In genomic region chr12:123670882-123671728, GRCh38 we compare ENCODE assay signal across 8 cellular contexts. TPM values are rescaled to one million over a fixed set of nuclear protein-coding genes. Genes with fewer than 3 reads are reported as not detected.
DNase-seq lines count a peak whose midpoint lies in the region; ATAC-seq and TF ChIP-seq lines count a peak whose summit lies in the region.

TSS of gene TCTN2 (plus strand) at chr12:123671113. CDS start at chr12:123671241, 128 bp downstream.

- DNase-seq in GM06990 (ENCODE audit: extremely low read depth, insufficient read length) (peak; percentile 90), NCI-H1092 (lab: John Stamatoyannopoulos, UW) (peak; percentile 70), SK-N-MC (ENCODE audit: low read depth, low spot score) (peak; percentile 52), glomerular visceral epithelial cell (ENCODE audit: extremely low spot score) (peak; percentile 89), omental fat pad (ENCODE audit: low spot score) (peak; percentile 92)
- peak; percentile 96 for DNase-seq in activated naive CD4-positive, alpha-beta T cell treated with anti-CD3 and anti-CD28 coated beads, Interleukin-2, amount 50 U/mL, for 16 hours

- no peak for TF ChIP-seq CTCF in GM06990 (IDR thresholded peaks at IDR 0.05; ENCODE audit: insufficient read depth, low read length, poor library complexity, severe bottlenecking)
- no peak for TF ChIP-seq CTCF in omental fat pad (IDR thresholded peaks at IDR 0.05)

- ATAC-seq in HG02610 (IDR thresholded peaks at IDR 0.05; ENCODE audit: unreplicated experiment) (peak; percentile 99), omental fat pad (ENCODE audit: low FRiP score) (peak; percentile 97)

- H3K36me3 ChIP-seq in GM06990 (ENCODE audit: control insufficient read depth, insufficient read depth, low read length) = no peaks in the 10 kb centered on the region
- H3K36me3 ChIP-seq in SK-N-MC (ENCODE audit: insufficient read depth, low read length) = no peaks in the 10 kb centered on the region

- H3K9me3 ChIP-seq in SK-N-MC (ENCODE audit: low read depth, low read length) = no peaks in the 10 kb centered on the region

- peak within 1 kb of the TSS; percentile 67 for H3K9ac ChIP-seq in SK-N-MC (ENCODE audit: insufficient read length)

- no peaks in the 10 kb centered on the region for H3K27me3 ChIP-seq in GM06990 (replicated peaks; ENCODE audit: control insufficient read depth, insufficient read depth, low read length)

- no peak within 1 kb of the TSS for H3K27ac ChIP-seq in SK-N-MC
- no peak within 1 kb of the TSS for H3K27ac ChIP-seq in temporal lobe (ENCODE audit: low read depth, low read length)

- H3K4me3 ChIP-seq in GM06990 (replicated peaks; ENCODE audit: low read depth, low read length) = peak within 1 kb of the TSS; percentile 88
- peak within 1 kb of the TSS; percentile 94 for H3K4me3 ChIP-seq in SK-N-MC

RNA-seq across cellular contexts. Expression of gene TCTN2, which starts in this region (rescaled TPM):
- total RNA-seq in omental fat pad = 1 to 10 TPM; 5.4 to 7.3 (median 6.8) TPM
- 29.5 TPM for total RNA-seq in temporal lobe
